In genomic region chr4:90425893-90426292, GRCh38 we compare ENCODE assay signal across 26 cellular contexts.
DNase-seq lines count a peak whose midpoint lies in the region; ATAC-seq, FAIRE-seq and TF ChIP-seq lines count a peak whose summit lies in the region.
"Had no signal": no experiment of that assay in that cellular context is flagged by ENCODE, and none has a peak within 500 bp of the region (broad histone marks: within the 10 kb centered on the region; RNA-seq: fewer than 3 reads in every experiment).

No MANE protein-coding gene starts in this region.

- no peaks in the 10 kb centered on the region for H3K36me3 Mint-ChIP-seq in astrocyte (ENCODE audit: low read depth, unreplicated experiment)
- H3K36me3 Mint-ChIP-seq: CD14-positive monocyte; CD8-positive, alpha-beta memory T cell had no signal

- no peak for TF ChIP-seq CTCF in 22Rv1 (IDR thresholded peaks at IDR 0.05)
- no peak for TF ChIP-seq CTCF in astrocyte (IDR thresholded peaks at IDR 0.05; ENCODE audit: insufficient read depth, low read depth, low read length)
- TF ChIP-seq CTCF in body of pancreas (IDR thresholded peaks at IDR 0.05) = no peak

- no peak for TF ChIP-seq POLR2A in body of pancreas (IDR thresholded peaks at IDR 0.05)

- H3K9ac ChIP-seq in astrocyte (ENCODE audit: low read length) = no peak overlapping the region
- H3K9ac ChIP-seq: BLaER1 treated with 17β-estradiol and CSF1 and Interleukin-3, amounts not matched to agents 10 nM and 100 nM; GM23248 had no signal

- H3K27me3 Mint-ChIP-seq in astrocyte (ENCODE audit: low read depth, unreplicated experiment) = no peaks in the 10 kb centered on the region
- H3K27me3 Mint-ChIP-seq: CD4-positive, alpha-beta T cell; CD8-positive, alpha-beta memory T cell had no signal

- peak overlapping the region; percentile 44 for H3K27ac ChIP-seq in 22Rv1
- H3K27ac ChIP-seq in astrocyte (ENCODE audit: low read depth, low read length) = no peak overlapping the region
- H3K27ac ChIP-seq in body of pancreas = no peak overlapping the region
- H3K27ac ChIP-seq: A549; BLaER1 treated with 17β-estradiol and CSF1 and Interleukin-3, amounts not matched to agents 10 nM and 100 nM; GM23248 had no signal

- H3K4me3 ChIP-seq in astrocyte (ENCODE audit: insufficient read depth, low read depth, low read length) = no peak overlapping the region
- H3K4me3 ChIP-seq in body of pancreas = no peak overlapping the region
- H3K4me3 ChIP-seq: A549; BLaER1 treated with 17β-estradiol and CSF1 and Interleukin-3, amounts not matched to agents 10 nM and 100 nM; GM23248 had no signal

- H3K79me2 ChIP-seq in astrocyte (ENCODE audit: insufficient read depth, low read length) = no peaks in the 10 kb centered on the region

- no peak for FAIRE-seq in astrocyte (lab: Jason Lieb, UNC)
- FAIRE-seq in urothelium cell line (lab: Jason Lieb, UNC) = no peak
- FAIRE-seq: A549, GM12891, GM18507, H1 had no signal

- H3K36me3 ChIP-seq in astrocyte (ENCODE audit: insufficient read depth, low read length) = no peaks in the 10 kb centered on the region
- no peaks in the 10 kb centered on the region for H3K36me3 ChIP-seq in body of pancreas (replicated peaks in 1 of 2; ENCODE audit: insufficient read depth in 1 of 2, low read depth in 2 of 2)
- H3K36me3 ChIP-seq: BE2C; BLaER1 treated with 17β-estradiol and CSF1 and Interleukin-3, amounts not matched to agents 10 nM and 100 nM had no signal

- no peak for ATAC-seq in GM21619 (IDR thresholded peaks at IDR 0.05; ENCODE audit: unreplicated experiment)
- ATAC-seq in body of pancreas = no peak
- no peak for ATAC-seq in GM21447 (IDR thresholded peaks at IDR 0.05; ENCODE audit: unreplicated experiment)
- ATAC-seq: A549, HCT116 had no signal

- 68 to 81% methylated on average over 5 of the region's 5 CpGs for WGBS in body of pancreas, 2 donors

- H3K9me3 ChIP-seq in astrocyte (ENCODE audit: insufficient read depth, low read depth, low read length) = no peaks in the 10 kb centered on the region
- no peaks in the 10 kb centered on the region for H3K9me3 ChIP-seq in body of pancreas
- H3K9me3 ChIP-seq: A549; BE2C; BLaER1 treated with 17β-estradiol and CSF1 and Interleukin-3, amounts not matched to agents 10 nM and 100 nM had no signal

- intact Hi-C loops in body of pancreas (cut with DNase I) = no loop called here

- H3K4me3 Mint-ChIP-seq in astrocyte (ENCODE audit: unreplicated experiment) = no peak overlapping the region
- H3K4me3 Mint-ChIP-seq: CD14-positive monocyte; CD4-positive, alpha-beta T cell; CD8-positive, alpha-beta memory T cell; HFFc6 had no signal

- no peaks in the 10 kb centered on the region for H3K27me3 ChIP-seq in astrocyte (ENCODE audit: insufficient read depth, low read length)
- H3K27me3 ChIP-seq in body of pancreas = no peaks in the 10 kb centered on the region
- H3K27me3 ChIP-seq: BE2C; BLaER1 treated with 17β-estradiol and CSF1 and Interleukin-3, amounts not matched to agents 10 nM and 100 nM had no signal

- peak; percentile 5 for DNase-seq in M059J (ENCODE audit: low read depth)
- peak; percentile 19 for DNase-seq in astrocyte (ENCODE audit: low read depth)
- peak; percentile 6 for DNase-seq in urothelium cell line (ENCODE audit: low spot score)
- no peak for DNase-seq in body of pancreas
- DNase-seq: 8988T; ACHN; AML-193; BE2C; CD4-positive, alpha-beta T cell; CD8-positive, alpha-beta memory T cell; DMS53; DMS79 treated with DMSO at 0.1 percent for 48 hours; GF-D8; GM23248; H7; HFFc6 had no signal

- no peaks in the 10 kb centered on the region for H4K20me1 ChIP-seq in astrocyte (ENCODE audit: insufficient read depth, low read length)
- H4K20me1 ChIP-seq: BLaER1 treated with 17β-estradiol and CSF1 and Interleukin-3, amounts not matched to agents 10 nM and 100 nM had no signal

- H3K4me1 ChIP-seq in astrocyte (ENCODE audit: insufficient read depth, low read length) (no peaks in the 10 kb centered on the region), body of pancreas (no peaks in the 10 kb centered on the region)
- H3K4me1 ChIP-seq: A549; BE2C; BLaER1 treated with 17β-estradiol and CSF1 and Interleukin-3, amounts not matched to agents 10 nM and 100 nM had no signal

- no peak overlapping the region for H3K27ac Mint-ChIP-seq in astrocyte (ENCODE audit: unreplicated experiment)
- H3K27ac Mint-ChIP-seq: CD14-positive monocyte; CD4-positive, alpha-beta T cell; CD8-positive, alpha-beta memory T cell; HFFc6 had no signal

- no peak overlapping the region for H2AFZ ChIP-seq in astrocyte (ENCODE audit: low read depth, low read length)
- H2AFZ ChIP-seq: GM23248 had no signal

- no peaks in the 10 kb centered on the region for H3K9me3 Mint-ChIP-seq in astrocyte (ENCODE audit: unreplicated experiment)
- H3K9me3 Mint-ChIP-seq: CD4-positive, alpha-beta T cell had no signal

- H3K4me2 ChIP-seq in astrocyte (ENCODE audit: low read length) = no peak overlapping the region
- H3K4me2 ChIP-seq: A549; BLaER1 treated with 17β-estradiol and CSF1 and Interleukin-3, amounts not matched to agents 10 nM and 100 nM had no signal

- peaks cover 3% of the 10 kb centered on the region for H3K4me1 Mint-ChIP-seq in astrocyte (ENCODE audit: low read depth, unreplicated experiment)
- H3K4me1 Mint-ChIP-seq: CD14-positive monocyte; CD8-positive, alpha-beta memory T cell had no signal

Comparison
In these comparisons a context has a peak if more than half of its experiments do, and no peak if none do; other contexts are left out.
1. DNase-seq: peak in M059J (single experiment), astrocyte (single experiment) and urothelium cell line (single experiment); none in body of pancreas (0 of 4).